ENCODE assay signal across 8 cellular contexts in genomic region chr14:95515080-95515489, GRCh38. TPM values are rescaled to one million over a fixed set of nuclear protein-coding genes. Genes with fewer than 3 reads are reported as not detected.
DNase-seq lines count a peak whose midpoint lies in the region; ATAC-seq and TF ChIP-seq lines count a peak whose summit lies in the region.

No MANE protein-coding gene starts in this region.

- H3K27me3 ChIP-seq in right atrium auricular region (no peaks in the 10 kb centered on the region), skeletal muscle satellite cell (ENCODE audit: control insufficient read depth, insufficient read depth, low read length) (no peaks in the 10 kb centered on the region)

- H3K9me3 ChIP-seq in right atrium auricular region (no peaks in the 10 kb centered on the region), skeletal muscle satellite cell (replicated peaks; ENCODE audit: low read length) (no peaks in the 10 kb centered on the region)

- no peaks in the 10 kb centered on the region for H3K27me3 Mint-ChIP-seq in activated naive CD8-positive, alpha-beta T cell treated with anti-CD3 and anti-CD28 coated beads, Interleukin-2, amount 10 ng/mL, durations not matched to agents 7 days and 5 days

- H3K4me1 Mint-ChIP-seq in activated naive CD8-positive, alpha-beta T cell treated with anti-CD3 and anti-CD28 coated beads, Interleukin-2, amount 10 ng/mL, durations not matched to agents 7 days and 5 days, result peaks cover 59% of the 10 kb centered on the region

- DNase-seq in C1 segment of cervical spinal cord (lab: John Stamatoyannopoulos, UW) (peak in 10 of 14 donors; percentile 29 to 82 (median 58)), HFF-Myc (ENCODE audit: extremely low read depth, low read depth) (no peak), right atrium auricular region (ENCODE audit: low spot score) (no peak)
- no peak for DNase-seq in activated naive CD8-positive, alpha-beta T cell treated with anti-CD3 and anti-CD28 coated beads, Interleukin-2, amount 10 ng/mL, durations not matched to agents 7 days and 5 days

- H3K36me3 Mint-ChIP-seq in activated naive CD8-positive, alpha-beta T cell treated with anti-CD3 and anti-CD28 coated beads, Interleukin-2, amount 10 ng/mL, durations not matched to agents 7 days and 5 days, result peaks cover 24% of the 10 kb centered on the region

- H3K4me1 ChIP-seq in right atrium auricular region (peaks cover 0 to 60% of the 10 kb centered on the region in 2 donors), skeletal muscle satellite cell (ENCODE audit: control insufficient read depth, insufficient read depth, low read length) (peaks cover 57% of the 10 kb centered on the region)

- H3K27ac ChIP-seq in right atrium auricular region, result peak overlapping the region; percentile 88 to 97

- H3K9me3 Mint-ChIP-seq in activated naive CD8-positive, alpha-beta T cell treated with anti-CD3 and anti-CD28 coated beads, Interleukin-2, amount 10 ng/mL, durations not matched to agents 7 days and 5 days, result no peaks in the 10 kb centered on the region

- H3K36me3 ChIP-seq in right atrium auricular region (no peaks in the 10 kb centered on the region), skeletal muscle satellite cell (ENCODE audit: insufficient read depth, low read length) (peaks cover 2% of the 10 kb centered on the region)

- H3K27ac Mint-ChIP-seq in activated naive CD8-positive, alpha-beta T cell treated with anti-CD3 and anti-CD28 coated beads, Interleukin-2, amount 10 ng/mL, durations not matched to agents 7 days and 5 days, result peak overlapping the region; percentile 74

- TF ChIP-seq CTCF in HFF-Myc (IDR thresholded peaks at IDR 0.05; ENCODE audit: low read depth, low read length, missing control alignments), result no peak
- TF ChIP-seq CTCF in right atrium auricular region (IDR thresholded peaks at IDR 0.05), result no peak

- peak overlapping the region; percentile 99 for H3K4me2 ChIP-seq in skeletal muscle satellite cell (ENCODE audit: low read length)

- no peak for ATAC-seq in activated naive CD8-positive, alpha-beta T cell treated with anti-CD3 and anti-CD28 coated beads, Interleukin-2, amount 10 ng/mL, durations not matched to agents 7 days and 5 days (ENCODE audit: low read depth)
- ATAC-seq in GM21515 (IDR thresholded peaks at IDR 0.05; ENCODE audit: unreplicated experiment) (no peak), HG03378 (IDR thresholded peaks at IDR 0.05; ENCODE audit: unreplicated experiment) (no peak), GM19395 (IDR thresholded peaks at IDR 0.05; ENCODE audit: unreplicated experiment) (no peak)

- POLR2A ChIA-PET in activated naive CD8-positive, alpha-beta T cell treated with anti-CD3 and anti-CD28 coated beads, Interleukin-2, amount 10 ng/mL, durations not matched to agents 7 days and 5 days (lab: Charles Lee), result interaction anchor here (1.0 to 4.4 kb wide), 6 partner anchors 9 to 52 kb away, joined by 3 to 36 read pairs (median 8); partner anchors contain the start of gene GLRX5

- H3K9ac ChIP-seq in skeletal muscle satellite cell (ENCODE audit: low read depth, low read length), result peak overlapping the region; percentile 82

- H3K4me3 Mint-ChIP-seq in activated naive CD8-positive, alpha-beta T cell treated with anti-CD3 and anti-CD28 coated beads, Interleukin-2, amount 10 ng/mL, durations not matched to agents 7 days and 5 days, result peak overlapping the region; percentile 92

- H3K4me3 ChIP-seq in HFF-Myc (replicated peaks; ENCODE audit: low read depth, low read length) (peak overlapping the region; percentile 53), right atrium auricular region (peak overlapping the region; percentile 76 to 80), skeletal muscle satellite cell (ENCODE audit: low read length) (peak overlapping the region; percentile 82)

RNA-seq across cellular contexts. Expression of gene SYNE3, which starts 1.4 kb away (rescaled TPM):
- total RNA-seq in activated naive CD8-positive, alpha-beta T cell treated with anti-CD3 and anti-CD28 coated beads, Interleukin-2, amount 10 ng/mL, durations not matched to agents 7 days and 5 days, result 10 to 100 TPM; 79.0 to 79.1 TPM
- total RNA-seq in right atrium auricular region, result 10 to 100 TPM in 1 of 2 donors, 1 to 10 TPM in 1; 8.2 to 13.2 TPM
- total RNA-seq in skeletal muscle satellite cell (2012; rRNA removed), result 26.9 and 32.2 TPM in 2 replicates

RNA-seq across cellular contexts. Expression of gene GLRX5, which starts 19.8 kb away (rescaled TPM):
- total RNA-seq in activated naive CD8-positive, alpha-beta T cell treated with anti-CD3 and anti-CD28 coated beads, Interleukin-2, amount 10 ng/mL, durations not matched to agents 7 days and 5 days, result 10 to 100 TPM; 33.8 to 34.7 TPM
- 10 to 100 TPM; 54.0 to 58.9 TPM for total RNA-seq in right atrium auricular region
- 37.0 and 37.6 TPM in 2 replicates for total RNA-seq in skeletal muscle satellite cell (2012; rRNA removed)

Comparison
In these comparisons a context has a peak if more than half of its experiments do, and no peak if none do; other contexts are left out.
1. DNase-seq: peak in C1 segment of cervical spinal cord (10 of 14); none in HFF-Myc (single experiment), activated naive CD8-positive, alpha-beta T cell treated with anti-CD3 and anti-CD28 coated beads, Interleukin-2, amount 10 ng/mL, durations not matched to agents 7 days and 5 days (single experiment) and right atrium auricular region (single experiment).
2. RNA of gene SYNE3, which starts 1.4 kb away (total RNA-seq): 79.0 to 79.1 TPM in activated naive CD8-positive, alpha-beta T cell treated with anti-CD3 and anti-CD28 coated beads, Interleukin-2, amount 10 ng/mL, durations not matched to agents 7 days and 5 days; 8.2 to 13.2 TPM in right atrium auricular region; every median in the first group is over 4 times any median in the second.
3. Peak in every context shown above with its lines, with median percentiles within 50 percentile points of each other: H3K4me3 ChIP-seq.